In genomic region chr17:82098169-82098938, GRCh38 we compare ENCODE assay signal across 1 cellular context.
TF ChIP-seq lines count a peak whose summit lies in the region.

Gene FASN (minus strand): TSS chr17:82098236. CDS start chr17:82096445, 1,791 bp downstream.

TF ChIP-seq in A549, 52 proteins besides CTCF, POLR2A, EP300 and RAD21 (continued from another document):
- TF ChIP-seq RNF2 (IDR thresholded peaks at IDR 0.05; ENCODE audit: borderline replicate concordance, low read depth): no peak
- no peak for TF ChIP-seq ZC3H11A (IDR thresholded peaks at IDR 0.05)
- TF ChIP-seq KDM1A (IDR thresholded peaks at IDR 0.05; ENCODE audit: low read depth): no peak
- peak; percentile 90 for TF ChIP-seq HOXB13 (CRISPR knock-in tag; IDR thresholded peaks at IDR 0.05; ENCODE audit: low read depth)
- no peak for TF ChIP-seq ELK1 (IDR thresholded peaks at IDR 0.05; ENCODE audit: low read depth, low read length)
- TF ChIP-seq JUNB (IDR thresholded peaks at IDR 0.05): no peak
- TF ChIP-seq EHMT2 (IDR thresholded peaks at IDR 0.05; ENCODE audit: low read depth): no peak
- TF ChIP-seq ZFP36 (IDR thresholded peaks at IDR 0.05; ENCODE audit: borderline replicate concordance, partially characterized antibody): no peak
- no peak for TF ChIP-seq NR3C1 (IDR thresholded peaks at IDR 0.05)
- no peak for TF ChIP-seq FOSB (CRISPR knock-in tag; IDR thresholded peaks at IDR 0.05)
- TF ChIP-seq HDAC2 (IDR thresholded peaks at IDR 0.05): no peak
- TF ChIP-seq CEBPB (IDR thresholded peaks at IDR 0.05): no peak
- TF ChIP-seq CHD2 (IDR thresholded peaks at IDR 0.05; ENCODE audit: low read length, partially characterized antibody): no peak
- 0 out of 2 replicates have a peak, but pooled peaks have one; percentile 30 for TF ChIP-seq PHF8 (IDR thresholded peaks at IDR 0.05; ENCODE audit: borderline replicate concordance, low read depth)
- peak; percentile 68; the same call in 1 of the 2 replicates for TF ChIP-seq POLR2AphosphoS2 (conservative IDR thresholded peaks at IDR 0.05; ENCODE audit: low read length)
- no peak for TF ChIP-seq BHLHE40 (IDR thresholded peaks at IDR 0.05; ENCODE audit: low read depth, low read length)
- TF ChIP-seq MAFK (IDR thresholded peaks at IDR 0.05; ENCODE audit: partially characterized antibody): no peak
- no peak for TF ChIP-seq ESRRA (IDR thresholded peaks at IDR 0.05; ENCODE audit: borderline replicate concordance, low read length)
- TF ChIP-seq BCL3 (IDR thresholded peaks at IDR 0.05): peak; percentile 95
- TF ChIP-seq ZNF302 (CRISPR knock-in tag; IDR thresholded peaks at IDR 0.05): no peak
- no peak for TF ChIP-seq HES2 (IDR thresholded peaks at IDR 0.05)
- TF ChIP-seq RCOR1 (IDR thresholded peaks at IDR 0.05; ENCODE audit: low read depth, low read length): no peak
- peak; percentile 76 for TF ChIP-seq MAX (IDR thresholded peaks at IDR 0.05)
- TF ChIP-seq FOSL2 (IDR thresholded peaks at IDR 0.05): no peak
- TF ChIP-seq FOSL2 (CRISPR knock-in tag; IDR thresholded peaks at IDR 0.05): peak; percentile 5; the same call in 1 of the 2 replicates
- TF ChIP-seq E2F6 (IDR thresholded peaks at IDR 0.05; ENCODE audit: borderline replicate concordance, low read depth): peak; percentile 12; the same call in 1 of the 2 replicates
